In the genomic region with DNA sequence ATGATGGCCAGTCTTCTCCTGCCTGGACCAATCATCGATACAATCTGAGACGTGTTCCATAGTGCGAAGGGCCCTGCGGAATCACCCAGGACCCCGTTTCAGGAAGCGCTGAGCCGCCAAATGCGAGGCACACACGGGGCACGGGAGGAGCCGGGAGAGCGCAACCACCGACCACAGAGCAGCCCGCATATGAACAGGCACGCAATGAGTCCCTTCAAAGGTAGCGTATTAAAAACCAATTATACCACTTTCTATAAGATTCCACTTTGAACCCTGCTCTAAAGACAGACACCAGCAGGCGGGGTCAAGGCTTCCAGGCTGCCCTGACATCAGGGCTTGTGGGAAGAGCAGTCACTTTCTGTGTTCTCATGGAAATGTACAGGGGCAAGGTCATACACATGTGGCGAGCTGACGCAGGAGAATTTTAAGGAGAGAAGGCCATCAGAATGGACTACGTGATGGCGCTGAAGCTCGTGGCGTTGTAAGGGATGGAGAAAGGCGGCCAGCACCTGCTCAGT, we compare ENCODE assay signal across 1 cellular context.
TF ChIP-seq lines count a peak whose summit lies in the region.

No MANE protein-coding gene starts in this region.

TF ChIP-seq in endothelial cell of umbilical vein, 7 proteins besides CTCF, POLR2A, EP300 and RAD21:
- no peak for TF ChIP-seq JUN (IDR thresholded peaks at IDR 0.05; ENCODE audit: borderline replicate concordance, insufficient read depth, insufficient read length, low read depth)
- no peak for TF ChIP-seq MAX (IDR thresholded peaks at IDR 0.05; ENCODE audit: insufficient read depth, insufficient read length)
- TF ChIP-seq POLR2AphosphoS5 (IDR thresholded peaks at IDR 0.05; ENCODE audit: insufficient read depth, low read depth, low read length) = no peak
- TF ChIP-seq GATA2 (IDR thresholded peaks at IDR 0.05; ENCODE audit: insufficient read depth, insufficient read length, low read depth, low read length) = no peak
- no peak for TF ChIP-seq MYC (IDR thresholded peaks at IDR 0.05; ENCODE audit: low read depth, low read length)
- no peak for TF ChIP-seq EZH2 (IDR thresholded peaks at IDR 0.05; ENCODE audit: borderline replicate concordance, low read depth, low read length, severe bottlenecking)
- TF ChIP-seq FOS (IDR thresholded peaks at IDR 0.05; ENCODE audit: borderline replicate concordance, insufficient read depth, low read length) = no peak
